ENCODE assay signal across 8 cellular contexts in the genomic region with DNA sequence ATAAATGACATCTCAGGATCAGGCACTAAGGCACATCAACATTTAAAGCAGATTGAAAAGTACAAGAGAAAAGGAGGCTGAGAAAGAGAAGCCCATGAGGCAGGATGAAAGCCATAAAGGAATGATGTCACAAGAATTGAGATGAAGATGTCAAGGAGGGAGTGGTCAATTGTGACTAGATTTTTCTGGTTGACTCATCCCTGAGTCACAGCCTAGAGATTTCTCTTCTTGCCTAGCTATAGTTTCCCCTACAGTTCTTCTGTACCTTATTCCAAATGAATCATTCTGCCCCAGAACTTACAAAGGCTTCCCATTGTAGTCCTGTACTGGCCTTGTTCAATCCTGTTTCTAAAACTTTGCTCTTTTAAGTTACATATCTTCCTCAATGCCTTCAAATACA. TPM values are rescaled to one million over a fixed set of nuclear protein-coding genes. Genes with fewer than 3 reads are reported as not detected.
DNase-seq lines count a peak whose midpoint lies in the region; ATAC-seq and TF ChIP-seq lines count a peak whose summit lies in the region.

No MANE protein-coding gene starts in this region.

- ATAC-seq in GM18499 (IDR thresholded peaks at IDR 0.05; ENCODE audit: insufficient read depth, unreplicated experiment), result peak; percentile 23
- ATAC-seq in GM18519 (IDR thresholded peaks at IDR 0.05; ENCODE audit: low FRiP score, unreplicated experiment), result no peak
- no peak for ATAC-seq in CD4-positive, alpha-beta T cell (ENCODE audit: poor library complexity)

- no peak for TF ChIP-seq POLR2A in breast epithelium (IDR thresholded peaks at IDR 0.05)

- POLR2A ChIA-PET in CD4-positive, alpha-beta T cell (lab: Charles Lee), result no interaction called here

- H3K36me3 Mint-ChIP-seq in CD4-positive, alpha-beta T cell (ENCODE audit: low read depth), result peaks cover 16% of the 10 kb centered on the region

- intact Hi-C loops in breast epithelium (cut with DNase I; ENCODE audit: low total_unique reads), result no loop called here
- intact Hi-C loops in CD4-positive, alpha-beta T cell (cut with DNase I, micrococcal nuclease), result loop anchor here in 1 of 2 experiments (5.0 kb wide), 1 partner anchor 62 kb away; no protein-coding TSS in a partner anchor

- no peak for TF ChIP-seq CTCF in breast epithelium (IDR thresholded peaks at IDR 0.05)
- no peak for TF ChIP-seq CTCF in CD4-positive, alpha-beta T cell (IDR thresholded peaks at IDR 0.05)

- DNase-seq in NOMO-1 treated with DMSO at 0.1 percent for 48 hours (lab: John Stamatoyannopoulos, UW; ENCODE audit: unreplicated experiment) (peak; percentile 95), breast epithelium (ENCODE audit: low spot score in 2 of 2) (no peak), NCI-H82 (lab: John Stamatoyannopoulos, UW) (no peak)
- DNase-seq in stimulated activated CD4-positive, alpha-beta T cell treated with anti-CD3 and anti-CD28 coated beads, Interleukin-12 subunit alpha, Interleukin-12 subunit beta, amount 100 ng/mL, for 48 hours (ENCODE audit: low read depth in 2 of 3, low spot score in 1 of 3), result peak; percentile 6 to 89 (median 32)
- DNase-seq in NK-92 treated with Interleukin-12 subunit alpha and Interleukin-12 subunit beta, amount 100 ng/mL, for 24 hours (lab: John Stamatoyannopoulos, UW), result no peak
- no peak for DNase-seq in CD4-positive, alpha-beta T cell

- peak overlapping the region; percentile 3 to 62 for H3K27ac ChIP-seq in breast epithelium
- H3K27ac ChIP-seq in CD4-positive, alpha-beta T cell (ENCODE audit: low read depth, low read length), result no peak overlapping the region

- H3K4me1 ChIP-seq in breast epithelium, result no peaks in the 10 kb centered on the region

- H3K4me3 Mint-ChIP-seq in CD4-positive, alpha-beta T cell, result no peak overlapping the region

- peaks cover 26% of the 10 kb centered on the region for H3K4me1 Mint-ChIP-seq in CD4-positive, alpha-beta T cell (ENCODE audit: low read depth)

- H3K9me3 ChIP-seq in breast epithelium, result no peaks in the 10 kb centered on the region
- H3K9me3 ChIP-seq in CD4-positive, alpha-beta T cell (ENCODE audit: control insufficient read depth, low read length), result no peaks in the 10 kb centered on the region

- no peaks in the 10 kb centered on the region for H3K27me3 ChIP-seq in breast epithelium
- H3K27me3 ChIP-seq in CD4-positive, alpha-beta T cell (ENCODE audit: control insufficient read depth, insufficient read depth, low read length), result no peaks in the 10 kb centered on the region

- no peak overlapping the region for H3K4me3 ChIP-seq in breast epithelium

- H3K36me3 ChIP-seq in breast epithelium, result no peaks in the 10 kb centered on the region

- CTCF ChIA-PET in CD4-positive, alpha-beta T cell (lab: Charles Lee), result no interaction called here

- no peaks in the 10 kb centered on the region for H3K9me3 Mint-ChIP-seq in CD4-positive, alpha-beta T cell

- H3K27me3 Mint-ChIP-seq in CD4-positive, alpha-beta T cell, result no peaks in the 10 kb centered on the region

- no peak overlapping the region for H3K27ac Mint-ChIP-seq in CD4-positive, alpha-beta T cell

RNA-seq across cellular contexts. Expression of a gene that starts 3.4 kb away (rescaled TPM):
- total RNA-seq in breast epithelium, result 100 to 1,000 TPM; 123 to 167 (median 136) TPM
- total RNA-seq in CD4-positive, alpha-beta T cell, result 10 to 100 TPM; 15.1 to 15.5 TPM

Comparison
In these comparisons a context has a peak if more than half of its experiments do, and no peak if none do; other contexts are left out.
1. DNase-seq: peak in NOMO-1 treated with DMSO at 0.1 percent for 48 hours (single experiment) and stimulated activated CD4-positive, alpha-beta T cell treated with anti-CD3 and anti-CD28 coated beads, Interleukin-12 subunit alpha, Interleukin-12 subunit beta, amount 100 ng/mL, for 48 hours (3 of 3); none in breast epithelium (0 of 2), NK-92 treated with Interleukin-12 subunit alpha and Interleukin-12 subunit beta, amount 100 ng/mL, for 24 hours (single experiment), CD4-positive, alpha-beta T cell (0 of 10) and NCI-H82 (single experiment).
2. RNA of a gene that starts 3.4 kb away (total RNA-seq): 123 to 167 TPM in breast epithelium; 15.1 to 15.5 TPM in CD4-positive, alpha-beta T cell; every median in the first group is over 4 times any median in the second.